ENCODE assay signal across 15 cellular contexts in genomic region chr5:163649522-163649921, GRCh38.
DNase-seq lines count a peak whose midpoint lies in the region; ATAC-seq, FAIRE-seq and TF ChIP-seq lines count a peak whose summit lies in the region.
"Had no signal": no experiment of that assay in that cellular context is flagged by ENCODE, and none has a peak within 500 bp of the region (broad histone marks: within the 10 kb centered on the region; RNA-seq: fewer than 3 reads in every experiment).

No MANE protein-coding gene starts in this region.

- H3K4me1 ChIP-seq in right cardiac atrium (ENCODE audit: control insufficient read depth, insufficient read depth, low read length) = no peaks in the 10 kb centered on the region
- H3K4me1 ChIP-seq: Caco-2 had no signal

- no peaks in the 10 kb centered on the region for H3K27me3 ChIP-seq in right cardiac atrium (ENCODE audit: control insufficient read depth, insufficient read depth)
- H3K27me3 ChIP-seq: SJSA1 had no signal

- no peak for FAIRE-seq in H54 (lab: Jason Lieb, UNC)

- ATAC-seq in HG02610 (IDR thresholded peaks at IDR 0.05; ENCODE audit: unreplicated experiment) = no peak
- ATAC-seq in right cardiac atrium = no peak
- ATAC-seq: activated T-cell treated with anti-CD3 and anti-CD28 coated beads, Interleukin-2, amount 50 U/mL, for 72 hours had no signal

- TF ChIP-seq POLR2A in H54 (IDR thresholded peaks at IDR 0.05; ENCODE audit: low read depth, low read length) = no peak

- intact Hi-C loops in right cardiac atrium (cut with DNase I) = no loop called here

- H3K9me3 ChIP-seq in right cardiac atrium (ENCODE audit: control insufficient read depth, low read length) = no peaks in the 10 kb centered on the region
- H3K9me3 ChIP-seq: Caco-2 had no signal

- WGBS in right cardiac atrium = 79% methylated on average over 2 of the region's 2 CpGs

- H3K4me3 ChIP-seq in epithelial cell of esophagus (ENCODE audit: low read length) (no peak overlapping the region), right cardiac atrium (ENCODE audit: low read length) (no peak overlapping the region)
- H3K4me3 ChIP-seq: SJSA1 had no signal

- DNase-seq in HS-27A (ENCODE audit: low read depth) (peak; percentile 4), NCI-H82 (lab: John Stamatoyannopoulos, UW) (peak; percentile 90), epithelial cell of esophagus (ENCODE audit: low read depth) (peak; percentile 90), renal cortical epithelial cell (ENCODE audit: low read depth) (peak; percentile 91), H54 (ENCODE audit: insufficient read length, low spot score) (no peak), activated gamma-delta T cell (lab: John Stamatoyannopoulos, UW) (no peak), right cardiac atrium (no peak)
- DNase-seq: activated B cell treated with CpG ODN at 0.5 μM for 24 hours; activated T-cell treated with anti-CD3 and anti-CD28 coated beads, Interleukin-2, amount 50 U/mL, for 72 hours; Caco-2; Karpas-422; NCI-H345; stimulated activated CD4-positive, alpha-beta T cell treated with anti-CD3 and anti-CD28 coated beads, Interleukin-4, amount 100 ng/mL, for 24 hours had no signal

- TF ChIP-seq CTCF in epithelial cell of esophagus (IDR thresholded peaks at IDR 0.05; ENCODE audit: insufficient read depth, low read depth, low read length, missing control alignments) = no peak

- H3K27ac ChIP-seq in right cardiac atrium (ENCODE audit: low read length) = no peak overlapping the region

Comparison
In these comparisons a context has a peak if more than half of its experiments do, and no peak if none do; other contexts are left out.
1. DNase-seq: peak in HS-27A (single experiment), NCI-H82 (single experiment), epithelial cell of esophagus (single experiment) and renal cortical epithelial cell (single experiment); none in H54 (single experiment), activated gamma-delta T cell (single experiment) and right cardiac atrium (0 of 3).